14 cellular contexts compared by ENCODE assay signal in genomic region chr3:150825192-150825915, GRCh38.
"Had no signal": no experiment of that assay in that cellular context is flagged by ENCODE, and none has a peak within 500 bp of the region (broad histone marks: within the 10 kb centered on the region; RNA-seq: fewer than 3 reads in every experiment).

No MANE protein-coding gene starts in this region.

- H3K36me3 ChIP-seq: adrenal gland, stomach, thoracic aorta, WERI-Rb-1 had no signal

- ATAC-seq: activated CD4-positive, alpha-beta T cell treated with anti-CD3 and anti-CD28 coated beads for 36 hours; psoas muscle had no signal

- H3K4me3 ChIP-seq: adrenal gland, psoas muscle, stomach, thoracic aorta had no signal

- H3K36me3 Mint-ChIP-seq: memory B cell had no signal

- H3K27ac Mint-ChIP-seq: activated CD4-positive, alpha-beta T cell treated with anti-CD3 and anti-CD28 coated beads for 36 hours; activated naive CD4-positive, alpha-beta T cell treated with anti-CD3 and anti-CD28 coated beads for 36 hours; memory B cell; nephron had no signal

- H3K27ac ChIP-seq: adrenal gland, psoas muscle, stomach, thoracic aorta, WERI-Rb-1 had no signal

- H3K4me3 Mint-ChIP-seq: activated CD4-positive, alpha-beta T cell treated with anti-CD3 and anti-CD28 coated beads for 36 hours; activated naive CD4-positive, alpha-beta T cell treated with anti-CD3 and anti-CD28 coated beads for 36 hours; memory B cell; nephron had no signal

- DNase-seq: activated CD4-positive, alpha-beta T cell treated with anti-CD3 and anti-CD28 coated beads for 36 hours; activated naive CD4-positive, alpha-beta T cell treated with anti-CD3 and anti-CD28 coated beads for 36 hours; adrenal gland; central memory CD4-positive, alpha-beta T cell; cortex of kidney; effector CD8-positive, alpha-beta T cell; psoas muscle; stimulated activated CD4-positive, alpha-beta T cell treated with anti-CD3 and anti-CD28 coated beads, Interleukin-12 subunit alpha, Interleukin-12 subunit beta, amount 100 ng/mL, for 4 hours; stomach; T-helper 1 cell; WERI-Rb-1 had no signal

- H3K9me3 Mint-ChIP-seq: activated naive CD4-positive, alpha-beta T cell treated with anti-CD3 and anti-CD28 coated beads for 36 hours; memory B cell had no signal

- H3K4me1 ChIP-seq: adrenal gland, psoas muscle, stomach had no signal

- H3K9me3 ChIP-seq: adrenal gland, psoas muscle, stomach, thoracic aorta had no signal

- H3K4me1 Mint-ChIP-seq: activated CD4-positive, alpha-beta T cell treated with anti-CD3 and anti-CD28 coated beads for 36 hours; memory B cell had no signal
